In the genomic region with DNA sequence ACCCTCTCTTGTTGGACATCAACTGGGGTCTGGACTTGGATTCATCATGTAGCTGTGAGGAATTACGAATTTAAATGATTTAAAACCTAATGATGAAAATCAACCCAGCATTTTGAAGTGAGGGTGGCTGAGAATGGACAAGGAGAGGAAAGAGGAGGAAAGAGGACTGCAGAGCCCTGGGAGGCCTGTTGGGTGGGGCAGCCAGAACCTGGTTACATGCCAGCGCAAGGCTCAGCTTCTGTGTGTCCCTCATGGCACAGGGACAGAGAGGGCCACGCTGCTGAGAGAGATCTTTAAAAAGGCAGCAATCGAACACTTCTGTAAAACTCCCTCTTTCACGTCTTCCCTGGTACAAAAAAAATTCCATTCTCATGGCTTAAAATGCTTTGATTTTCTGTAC, we compare ENCODE assay signal across 5 cellular contexts.
"Had no signal": no experiment of that assay in that cellular context is flagged by ENCODE, and none has a peak within 500 bp of the region (broad histone marks: within the 10 kb centered on the region; RNA-seq: fewer than 3 reads in every experiment).

No MANE protein-coding gene starts in this region.

- H3K27ac Mint-ChIP-seq: GM23338, H9 had no signal

- H3K4me3 Mint-ChIP-seq: GM23338, H9 had no signal

- H3K4me2 ChIP-seq: GM23338 had no signal

- DNase-seq: H9, HCEC 1CT had no signal

- H3K9me3 Mint-ChIP-seq: GM23338, H9 had no signal

- H3K27ac ChIP-seq: HL-60 had no signal

- H3K4me3 ChIP-seq: GM23338, K562 had no signal

- H3K4me1 Mint-ChIP-seq: GM23338 had no signal
